Comparison of ENCODE assay signal across 15 cellular contexts in genomic region chr13:35472308-35473008, GRCh38. TPM values are rescaled to one million over a fixed set of nuclear protein-coding genes. Genes with fewer than 3 reads are reported as not detected.
A peak's percentile ranks its signal among the peaks of the same experiment; 100 is the strongest.
DNase-seq lines count a peak whose midpoint lies in the region; ATAC-seq and TF ChIP-seq lines count a peak whose summit lies in the region.
"Had no signal": no experiment of that assay in that cellular context is flagged by ENCODE, and none has a peak within 500 bp of the region (broad histone marks: within the 10 kb centered on the region; RNA-seq: fewer than 3 reads in every experiment).

No MANE protein-coding gene starts in this region.

- H3K27me3 Mint-ChIP-seq in neural progenitor cell (ENCODE audit: insufficient read depth, low read depth), result peaks cover 58% of the 10 kb centered on the region
- H3K27me3 Mint-ChIP-seq in T-helper 2 cell treated with Interferon-gamma antibody and Interleukin-4, amounts not matched to agents 5 μg/mL and 100 μg/mL, for 36 hours (ENCODE audit: low read depth), result peaks cover 77% of the 10 kb centered on the region

- H3K27ac ChIP-seq in HUES48 (ENCODE audit: low read depth, low read length), result no peak overlapping the region
- no peak overlapping the region for H3K27ac ChIP-seq in coronary artery
- no peak overlapping the region for H3K27ac ChIP-seq in neural progenitor cell
- H3K27ac ChIP-seq: body of pancreas, lower lobe of right lung, pancreas had no signal

- no peak overlapping the region for H3K9ac ChIP-seq in HUES48 (ENCODE audit: low read depth, low read length)
- no peak overlapping the region for H3K9ac ChIP-seq in neural progenitor cell

- H3K9me3 ChIP-seq in HUES48 (ENCODE audit: control insufficient read depth, insufficient read depth, low read length) (no peaks in the 10 kb centered on the region), neural progenitor cell (ENCODE audit: low read depth) (no peaks in the 10 kb centered on the region)
- H3K9me3 ChIP-seq: body of pancreas, heart left ventricle, lower lobe of right lung, pancreas had no signal

- H3K4me3 ChIP-seq in AG10803 (ENCODE audit: low read length) (peak overlapping the region; percentile 87), HUES48 (ENCODE audit: low read depth, low read length) (peak overlapping the region; percentile 80), coronary artery (peak overlapping the region; percentile 4), neural progenitor cell (no peak overlapping the region)
- H3K4me3 ChIP-seq: body of pancreas, lower lobe of right lung, pancreas had no signal

- peak overlapping the region; percentile 80 for H3K4me3 Mint-ChIP-seq in neural progenitor cell
- H3K4me3 Mint-ChIP-seq in T-helper 2 cell treated with Interferon-gamma antibody and Interleukin-4, amounts not matched to agents 5 μg/mL and 100 μg/mL, for 36 hours, result no peak overlapping the region
- H3K4me3 Mint-ChIP-seq: activated T-helper 17 cell treated with anti-CD3 and anti-CD28 coated beads, Interleukin-2, amount 50 U/mL, for 72 hours had no signal

- peaks cover 70% of the 10 kb centered on the region for H3F3A ChIP-seq in neural progenitor cell (ENCODE audit: low read depth)

- DNase-seq in AG10803 (ENCODE audit: low read depth) (no peak), coronary artery (ENCODE audit: low spot score) (no peak), neural progenitor cell (ENCODE audit: low spot score) (peak; percentile 28), SHP77 (lab: John Stamatoyannopoulos, UW) (no peak), D341Med (ENCODE audit: low spot score) (no peak)
- DNase-seq in T-helper 2 cell treated with Interferon-gamma antibody and Interleukin-4, amounts not matched to agents 5 μg/mL and 100 μg/mL, for 36 hours (ENCODE audit: low spot score), result no peak
- DNase-seq: activated CD4-positive, alpha-beta T cell treated with anti-CD3 and anti-CD28 coated beads for 1 hour; body of pancreas; heart left ventricle; lower lobe of right lung; pancreas; stimulated activated CD4-positive, alpha-beta T cell treated with anti-CD3 and anti-CD28 coated beads, Interleukin-1b, Interleukin-23, amount 100 ng/mL, for 48 hours had no signal

- TF ChIP-seq CTCF in AG10803 (conservative IDR thresholded peaks at IDR 0.05; ENCODE audit: low read length), result no peak
- no peak for TF ChIP-seq CTCF in coronary artery (IDR thresholded peaks at IDR 0.05)
- no peak for TF ChIP-seq CTCF in neural progenitor cell (IDR thresholded peaks at IDR 0.05)

- no peaks in the 10 kb centered on the region for H3K79me2 ChIP-seq in neural progenitor cell (ENCODE audit: low read depth)

- no peak overlapping the region for H2AFZ ChIP-seq in neural progenitor cell (replicated peaks)

- peaks cover 56% of the 10 kb centered on the region for H3K4me1 Mint-ChIP-seq in neural progenitor cell
- peaks cover 21% of the 10 kb centered on the region for H3K4me1 Mint-ChIP-seq in T-helper 2 cell treated with Interferon-gamma antibody and Interleukin-4, amounts not matched to agents 5 μg/mL and 100 μg/mL, for 36 hours (ENCODE audit: low read depth)

- H3K4me2 ChIP-seq in neural progenitor cell, result peak overlapping the region; percentile 87

- no peak overlapping the region for H3K27ac Mint-ChIP-seq in neural progenitor cell
- no peak overlapping the region for H3K27ac Mint-ChIP-seq in T-helper 2 cell treated with Interferon-gamma antibody and Interleukin-4, amounts not matched to agents 5 μg/mL and 100 μg/mL, for 36 hours
- H3K27ac Mint-ChIP-seq: activated T-helper 17 cell treated with anti-CD3 and anti-CD28 coated beads, Interleukin-2, amount 50 U/mL, for 72 hours had no signal

- peaks cover 52% of the 10 kb centered on the region for H3K4me1 ChIP-seq in HUES48 (ENCODE audit: control insufficient read depth, insufficient read depth, low read length)
- peaks cover 71% of the 10 kb centered on the region for H3K4me1 ChIP-seq in neural progenitor cell
- H3K4me1 ChIP-seq: body of pancreas, pancreas had no signal

- H3K36me3 ChIP-seq in HUES48 (ENCODE audit: control insufficient read depth, insufficient read depth, low read length) (no peaks in the 10 kb centered on the region), neural progenitor cell (no peaks in the 10 kb centered on the region)
- H3K36me3 ChIP-seq: heart left ventricle, lower lobe of right lung, pancreas had no signal

- no peaks in the 10 kb centered on the region for H3K36me3 Mint-ChIP-seq in neural progenitor cell
- peaks cover 2% of the 10 kb centered on the region for H3K36me3 Mint-ChIP-seq in T-helper 2 cell treated with Interferon-gamma antibody and Interleukin-4, amounts not matched to agents 5 μg/mL and 100 μg/mL, for 36 hours (ENCODE audit: low read depth)

- peaks cover 70% of the 10 kb centered on the region for H4K20me1 ChIP-seq in neural progenitor cell (ENCODE audit: low read depth)

- peaks cover 90% of the 10 kb centered on the region for H3K27me3 ChIP-seq in HUES48 (ENCODE audit: control insufficient read depth, insufficient read depth, low read length)
- peaks cover 66% of the 10 kb centered on the region for H3K27me3 ChIP-seq in neural progenitor cell
- H3K27me3 ChIP-seq: body of pancreas, pancreas had no signal

- ATAC-seq in HG02798 (IDR thresholded peaks at IDR 0.05; ENCODE audit: poor library complexity, unreplicated experiment), result no peak
- ATAC-seq: activated T-helper 17 cell treated with anti-CD3 and anti-CD28 coated beads, Interleukin-2, amount 50 U/mL, for 72 hours; body of pancreas; heart left ventricle; lower lobe of right lung; pancreas had no signal

- H3K9me3 Mint-ChIP-seq in neural progenitor cell, result no peaks in the 10 kb centered on the region
- peaks cover 3% of the 10 kb centered on the region for H3K9me3 Mint-ChIP-seq in T-helper 2 cell treated with Interferon-gamma antibody and Interleukin-4, amounts not matched to agents 5 μg/mL and 100 μg/mL, for 36 hours

RNA-seq across cellular contexts. Expression of gene MAB21L1, which starts 4.0 kb away (rescaled TPM):
- not detected in 2 replicates for total RNA-seq in neural progenitor cell (ENCODE audit: low replicate concordance)
- total RNA-seq: activated T-helper 17 cell treated with anti-CD3 and anti-CD28 coated beads, Interleukin-2, amount 50 U/mL, for 72 hours had no signal
